Comparison of ENCODE assay signal across 8 cellular contexts in the genomic region with DNA sequence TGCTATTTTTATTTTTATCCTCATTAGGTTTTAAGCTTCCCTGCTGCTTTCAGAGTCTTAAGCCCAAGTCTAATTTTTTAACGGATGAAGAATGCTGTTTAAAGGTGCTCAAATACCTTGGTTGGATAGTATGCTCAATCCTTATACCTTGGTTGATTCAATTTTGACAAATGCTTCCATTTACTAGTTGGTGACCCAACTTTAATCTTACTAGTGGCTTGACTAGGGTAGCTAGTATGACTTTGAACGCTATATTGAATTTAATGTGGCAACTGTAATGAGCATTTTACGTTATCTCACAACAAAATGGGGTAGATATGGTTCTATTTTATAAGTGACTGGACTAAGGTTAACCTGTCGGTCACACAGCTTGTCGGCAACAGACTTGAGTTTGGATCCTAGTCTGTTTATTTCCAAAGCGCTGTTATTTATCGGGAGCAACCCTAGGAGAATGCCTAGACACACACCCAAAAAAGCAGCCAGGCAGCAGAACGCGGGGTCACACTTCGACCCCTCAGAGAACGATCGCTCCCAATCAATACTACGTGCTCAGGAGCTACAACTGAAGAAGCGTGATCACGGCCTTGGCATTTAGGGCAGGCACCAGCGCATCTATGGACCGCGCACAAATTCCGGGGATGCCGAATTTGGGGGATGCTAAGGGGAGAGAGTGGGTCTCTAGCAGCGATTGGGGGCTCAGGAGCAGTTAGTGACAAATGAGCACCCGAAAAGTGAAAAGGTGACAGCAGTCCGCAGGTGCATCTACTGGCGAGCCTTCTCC. TPM values are rescaled to one million over a fixed set of nuclear protein-coding genes. Genes with fewer than 3 reads are reported as not detected.
DNase-seq lines count a peak whose midpoint lies in the region; ATAC-seq and TF ChIP-seq lines count a peak whose summit lies in the region.

No MANE protein-coding gene starts in this region.

- no peaks in the 10 kb centered on the region for H3K36me3 ChIP-seq in BE2C
- no peaks in the 10 kb centered on the region for H3K36me3 ChIP-seq in iPS-15b (ENCODE audit: control insufficient read depth, insufficient read depth, low read length)

- H3K4me3 ChIP-seq in BE2C (ENCODE audit: low read depth, low read length) = peak overlapping the region; percentile 80
- peak overlapping the region; percentile 70 for H3K4me3 ChIP-seq in iPS-15b (ENCODE audit: low read depth, low read length)

- peak overlapping the region; percentile 90 for H3K27ac ChIP-seq in VCaP

- no peaks in the 10 kb centered on the region for H3K4me1 ChIP-seq in BE2C
- H3K4me1 ChIP-seq in iPS-15b (ENCODE audit: control insufficient read depth, insufficient read depth, low read length) = peaks cover 14% of the 10 kb centered on the region

- H3K9me3 ChIP-seq in BE2C (peaks cover 4% of the 10 kb centered on the region), iPS-15b (ENCODE audit: control insufficient read depth, insufficient read depth, low read length) (no peaks in the 10 kb centered on the region)

- DNase-seq in BE2C (no peak), superior temporal gyrus (ENCODE audit: extremely low spot score) (peak; percentile 32), omental fat pad (ENCODE audit: low spot score) (no peak), NK-92 (lab: John Stamatoyannopoulos, UW; ENCODE audit: unreplicated experiment) (no peak)

- TF ChIP-seq CTCF in BE2C (IDR thresholded peaks at IDR 0.05; ENCODE audit: low read depth, low read length) (no peak), VCaP (conservative IDR thresholded peaks at IDR 0.05) (no peak), omental fat pad (IDR thresholded peaks at IDR 0.05) (no peak)

- H3K27me3 ChIP-seq in BE2C = no peaks in the 10 kb centered on the region
- peaks cover 25% of the 10 kb centered on the region for H3K27me3 ChIP-seq in iPS-15b (ENCODE audit: control insufficient read depth, insufficient read depth, low read length)

- no peak overlapping the region for H3K9ac ChIP-seq in iPS-15b (ENCODE audit: low read depth, low read length)

- ATAC-seq in GM21619 (IDR thresholded peaks at IDR 0.05; ENCODE audit: unreplicated experiment) = peak; percentile 6
- no peak for ATAC-seq in omental fat pad (ENCODE audit: low FRiP score)
- ATAC-seq in esophagus mucosa = no peak

RNA-seq across cellular contexts. Expression of a gene that starts 0.6 kb away (rescaled TPM):
- 3.3 TPM for polyA plus RNA-seq in BE2C (2012; ENCODE audit: insufficient read depth, insufficient read length, low read depth)
- total RNA-seq in omental fat pad (1 to 10 TPM; 3.8 to 6.1 (median 4.9) TPM), esophagus mucosa (13.4 TPM)

RNA-seq across cellular contexts. Expression of a gene that starts 4.8 kb away (rescaled TPM):
- 1.7 TPM for polyA plus RNA-seq in BE2C (2012; ENCODE audit: insufficient read depth, insufficient read length, low read depth)
- total RNA-seq in omental fat pad = 1 to 10 TPM; 3.6 to 9.7 (median 5.5) TPM
- 1.4 TPM for total RNA-seq in esophagus mucosa
